9 cellular contexts compared by ENCODE assay signal in the genomic region with DNA sequence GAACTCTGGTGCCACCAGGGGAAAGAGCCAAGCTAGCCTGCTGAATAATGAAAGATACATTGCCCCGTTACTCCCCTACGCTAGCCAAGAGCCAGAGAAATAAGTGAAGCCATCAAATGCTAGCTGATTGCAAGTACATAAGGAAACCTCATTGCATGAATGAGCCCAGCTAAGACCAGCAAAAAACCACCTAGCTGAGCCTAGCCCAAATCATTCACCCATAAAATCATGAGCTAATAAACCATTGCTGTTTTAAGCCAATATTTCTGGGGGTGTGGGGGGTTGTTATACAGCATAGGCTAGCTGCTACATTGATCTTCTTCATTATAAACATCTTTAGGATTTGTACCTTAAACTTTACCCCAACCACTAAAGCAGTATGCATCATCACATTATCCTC. TPM values are rescaled to one million over a fixed set of nuclear protein-coding genes. Genes with fewer than 3 reads are reported as not detected.
"Had no signal": no experiment of that assay in that cellular context is flagged by ENCODE, and none has a peak within 500 bp of the region (broad histone marks: within the 10 kb centered on the region; RNA-seq: fewer than 3 reads in every experiment).

No MANE protein-coding gene starts in this region.

- DNase-seq: GDM1, GF-D8 had no signal

- H3K4me3 ChIP-seq: GM12878 had no signal

- FAIRE-seq: G401.6, GM12878, GM12891, GM12892, GM18507, GM19239 had no signal

- ATAC-seq: GM12878 had no signal

RNA-seq across cellular contexts. Expression of a gene that starts 15.4 kb away (rescaled TPM):
- total RNA-seq: G401 had no signal
